In genomic region chr5:139402561-139403158, GRCh38 we compare ENCODE assay signal across 1 cellular context.
TF ChIP-seq lines count a peak whose summit lies in the region.

No MANE protein-coding gene starts in this region.

TF ChIP-seq in GM23338, 12 proteins besides CTCF, POLR2A, EP300 and RAD21 (continued from another document):
- TF ChIP-seq ZNF462 (CRISPR knock-in tag; IDR thresholded peaks at IDR 0.05): no peak
- TF ChIP-seq POLR2AphosphoS5 (IDR thresholded peaks at IDR 0.05; ENCODE audit: low read depth): no peak
- TF ChIP-seq REST (IDR thresholded peaks at IDR 0.05; ENCODE audit: unreplicated experiment): no peak
- TF ChIP-seq ZNF331 (CRISPR knock-in tag; IDR thresholded peaks at IDR 0.05; ENCODE audit: low read depth): no peak
- TF ChIP-seq ETS1 (IDR thresholded peaks at IDR 0.05): no peak
